8 cellular contexts compared by ENCODE assay signal in genomic region chrX:75273483-75273882, GRCh38. TPM values are rescaled to one million over a fixed set of nuclear protein-coding genes. Genes with fewer than 3 reads are reported as not detected.
DNase-seq lines count a peak whose midpoint lies in the region; ATAC-seq, FAIRE-seq and TF ChIP-seq lines count a peak whose summit lies in the region.

No MANE protein-coding gene starts in this region.

- peak; percentile 8 for DNase-seq in HFFc6
- DNase-seq in Peyer's patch = no peak
- DNase-seq in epithelial cell of proximal tubule (ENCODE audit: low read depth) = no peak
- no peak for DNase-seq in neural crest cell (ENCODE audit: low read depth, low spot score)
- no peak for DNase-seq in epidermal melanocyte (ENCODE audit: insufficient read length, low spot score)
- no peak for DNase-seq in HTR-8/SVneo (ENCODE audit: insufficient read length, low spot score)
- no peak for DNase-seq in NCI-H1436 (lab: John Stamatoyannopoulos, UW)

- H3K4me1 Mint-ChIP-seq in HFFc6 (ENCODE audit: low read depth) = peaks cover 37% of the 10 kb centered on the region
- H3K4me1 Mint-ChIP-seq in neural crest cell = peaks cover 12% of the 10 kb centered on the region

- H3K4me1 ChIP-seq in Peyer's patch = peaks cover 0 to 6% (median 0%) of the 10 kb centered on the region in 4 donors

- H3K27me3 Mint-ChIP-seq in HFFc6 (ENCODE audit: insufficient read depth) (no peaks in the 10 kb centered on the region), neural crest cell (ENCODE audit: low read depth) (no peaks in the 10 kb centered on the region)

- H3K36me3 ChIP-seq in Peyer's patch = no peaks in the 10 kb centered on the region

- H3K4me3 Mint-ChIP-seq in HFFc6 (peak overlapping the region; percentile 98), neural crest cell (peak overlapping the region; percentile 90)

- no peaks in the 10 kb centered on the region for H3K27me3 ChIP-seq in Peyer's patch

- peak overlapping the region; percentile 79 to 97 (median 91) for H3K27ac ChIP-seq in Peyer's patch

- H3K36me3 Mint-ChIP-seq in HFFc6 (ENCODE audit: low read depth) = no peaks in the 10 kb centered on the region
- no peaks in the 10 kb centered on the region for H3K36me3 Mint-ChIP-seq in neural crest cell (ENCODE audit: low read depth)

- TF ChIP-seq CTCF in HFFc6 (IDR thresholded peaks at IDR 0.05) (no peak), Peyer's patch (IDR thresholded peaks at IDR 0.05) (no peak), epithelial cell of proximal tubule (conservative IDR thresholded peaks at IDR 0.05; ENCODE audit: low read depth, low read length) (no peak), neural crest cell (conservative IDR thresholded peaks at IDR 0.05) (no peak)

- ATAC-seq in GM18498 (IDR thresholded peaks at IDR 0.05; ENCODE audit: unreplicated experiment) = peak; percentile 28

- no peak for TF ChIP-seq POLR2A in Peyer's patch (IDR thresholded peaks at IDR 0.05)

- no peaks in the 10 kb centered on the region for H3K9me3 ChIP-seq in Peyer's patch

- H3K9me3 Mint-ChIP-seq in HFFc6 = no peaks in the 10 kb centered on the region
- peaks cover 7% of the 10 kb centered on the region for H3K9me3 Mint-ChIP-seq in neural crest cell

- H3K27ac Mint-ChIP-seq in HFFc6 = peak overlapping the region; percentile 97
- H3K27ac Mint-ChIP-seq in neural crest cell (ENCODE audit: unreplicated experiment) = no peak overlapping the region

- FAIRE-seq in HTR-8/SVneo (lab: Jason Lieb, UNC) = no peak

- H3K4me3 ChIP-seq in Peyer's patch (peak overlapping the region; percentile 61 to 80 (median 69)), epithelial cell of proximal tubule (ENCODE audit: low read depth, low read length) (peak overlapping the region; percentile 76)

RNA-seq across cellular contexts. Expression of gene UPRT, which starts 0.4 kb away (rescaled TPM):
- 10 to 100 TPM in 3 of 6 experiments, 1 to 10 TPM in 3; 8.4 to 11.1 (median 9.9) TPM for total RNA-seq in HFFc6 (2021; fragmentation: NEBNext Ultra II Directional; extraction: Animal tissue kit (Norgen Biotek cat#: 25700))
- 10 to 100 TPM; 10.5 to 34.7 (median 19.8) TPM for total RNA-seq in Peyer's patch
- total RNA-seq in epithelial cell of proximal tubule = 6.3 and 16.1 TPM in 2 replicates
- total RNA-seq in neural crest cell = 11.0 and 15.1 TPM in 2 replicates
